In genomic region chr2:159362094-159362493, GRCh38 we compare ENCODE assay signal across 28 cellular contexts.
"Had no signal": no experiment of that assay in that cellular context is flagged by ENCODE, and none has a peak within 500 bp of the region (broad histone marks: within the 10 kb centered on the region; RNA-seq: fewer than 3 reads in every experiment).

No MANE protein-coding gene starts in this region.

- H3K4me3 ChIP-seq: coronary artery, dorsolateral prefrontal cortex, esophagus muscularis mucosa, gastrocnemius medialis, heart left ventricle had no signal

- FAIRE-seq: astrocyte, bronchial epithelial cell had no signal

- DNase-seq: activated B cell treated with CpG ODN at 0.5 μM for 24 hours; activated CD4-positive, alpha-beta T cell treated with anti-CD3 and anti-CD28 coated beads for 48 hours; activated CD4-positive, alpha-beta T cell treated with anti-CD3 and anti-CD28 coated beads, Interleukin-2, amount 50 U/mL, for 1 hour; activated CD4-positive, alpha-beta T cell treated with anti-CD3 and anti-CD28 coated beads, Interleukin-2, amount 50 U/mL, for 48 hours; activated CD8-positive, alpha-beta memory T cell treated with anti-CD3 and anti-CD28 coated beads for 24 hours; activated CD8-positive, alpha-beta T cell treated with anti-CD3 and anti-CD28 coated beads for 36 hours; activated effector memory CD4-positive, alpha-beta T cell treated with Interleukin-2 at 50 U/mL for 16 hours; activated gamma-delta T cell treated with Interleukin-2 at 50 U/mL for 16 hours; activated naive CD4-positive, alpha-beta T cell treated with anti-CD3 and anti-CD28 coated beads, Interleukin-2, amount 50 U/mL, for 16 hours; activated naive CD4-positive, alpha-beta T cell treated with Interleukin-2 at 50 U/mL for 16 hours; activated T-cell treated with anti-CD3 and anti-CD28 coated beads, Interleukin-2, amount 50 U/mL, for 4 hours; amniotic stem cell; anterior cingulate cortex; brain microvascular endothelial cell; dorsolateral prefrontal cortex; effector memory CD8-positive, alpha-beta T cell; foreskin keratinocyte; gastrocnemius medialis; glutamatergic neuron; heart left ventricle; T-helper 17 cell; T1000; WERI-Rb-1 had no signal

- ATAC-seq: activated CD4-positive, CD25-positive, alpha-beta regulatory T cell treated with anti-CD3 and anti-CD28 coated beads, Interleukin-2, amount 50 U/mL, for 24 hours; activated CD8-positive, alpha-beta T cell treated with anti-CD3 and anti-CD28 coated beads for 36 hours; activated T-cell treated with anti-CD3 and anti-CD28 coated beads, Interleukin-2, amount 50 U/mL, for 4 hours; effector memory CD8-positive, alpha-beta T cell; gastrocnemius medialis; T-helper 17 cell had no signal

- H3K9me3 ChIP-seq: esophagus muscularis mucosa had no signal

- H3K27ac ChIP-seq: brain microvascular endothelial cell, coronary artery, dorsolateral prefrontal cortex, esophagus muscularis mucosa, foreskin keratinocyte, gastrocnemius medialis, heart left ventricle, WERI-Rb-1 had no signal

- H3K4me1 ChIP-seq: esophagus muscularis mucosa, foreskin keratinocyte, gastrocnemius medialis had no signal

- H3K36me3 ChIP-seq: brain microvascular endothelial cell had no signal

- H3K27me3 ChIP-seq: brain microvascular endothelial cell, dorsolateral prefrontal cortex, esophagus muscularis mucosa, foreskin keratinocyte, gastrocnemius medialis, heart left ventricle had no signal
